Comparison of ENCODE assay signal across 18 cellular contexts in the genomic region with DNA sequence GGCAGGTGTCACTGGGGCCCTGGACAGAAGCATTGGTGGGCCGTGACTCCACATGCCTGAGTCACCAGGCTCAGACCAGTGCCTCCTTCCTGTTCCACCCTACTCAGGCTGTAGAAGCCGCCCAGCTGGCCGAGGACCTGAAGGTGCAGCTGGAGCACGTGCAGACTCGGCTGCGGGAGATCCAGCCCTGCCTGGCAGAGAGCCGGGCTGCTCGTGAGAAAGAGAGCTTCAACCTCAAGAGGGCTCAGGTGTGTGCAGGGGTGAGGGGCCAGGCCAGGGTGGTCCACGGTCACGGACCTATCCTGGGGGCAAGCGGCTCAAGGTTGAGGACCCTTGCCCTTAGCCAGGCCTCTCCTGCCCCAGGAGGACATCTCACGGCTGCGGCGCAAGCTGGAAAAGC. TPM values are rescaled to one million over a fixed set of nuclear protein-coding genes. Genes with fewer than 3 reads are reported as not detected.
DNase-seq lines count a peak whose midpoint lies in the region; ATAC-seq and TF ChIP-seq lines count a peak whose summit lies in the region.
"Had no signal": no experiment of that assay in that cellular context is flagged by ENCODE, and none has a peak within 500 bp of the region (broad histone marks: within the 10 kb centered on the region; RNA-seq: fewer than 3 reads in every experiment).

No MANE protein-coding gene starts in this region.

- H3K9me3 ChIP-seq in RWPE2 (ENCODE audit: severe bottlenecking) (no peaks in the 10 kb centered on the region), hepatocyte (ENCODE audit: low read depth) (no peaks in the 10 kb centered on the region)
- H3K9me3 ChIP-seq: SJCRH30 had no signal

- no peak overlapping the region for H3K4me3 Mint-ChIP-seq in activated CD8-positive, alpha-beta T cell treated with anti-CD3 and anti-CD28 coated beads, Interleukin-2, amount 10 ng/mL, durations not matched to agents 7 days and 5 days
- no peak overlapping the region for H3K4me3 Mint-ChIP-seq in activated CD8-positive, alpha-beta T cell treated with anti-CD3 and anti-CD28 coated beads for 36 hours
- H3K4me3 Mint-ChIP-seq in progenitor cell of endocrine pancreas (ENCODE audit: low read depth) (no peak overlapping the region), natural killer cell (no peak overlapping the region)
- H3K4me3 Mint-ChIP-seq: B cell had no signal

- intact Hi-C loops in activated CD8-positive, alpha-beta T cell treated with anti-CD3 and anti-CD28 coated beads for 36 hours (cut with micrococcal nuclease), result no loop called here
- intact Hi-C loops in natural killer cell (cut with micrococcal nuclease), result no loop called here

- no peak overlapping the region for H3K27ac ChIP-seq in RWPE2 (ENCODE audit: poor library complexity, severe bottlenecking)
- no peak overlapping the region for H3K27ac ChIP-seq in hepatocyte
- H3K27ac ChIP-seq: 22Rv1, SJCRH30 had no signal

- TF ChIP-seq CTCF in activated CD8-positive, alpha-beta T cell treated with anti-CD3 and anti-CD28 coated beads for 36 hours (IDR thresholded peaks at IDR 0.05), result no peak
- TF ChIP-seq CTCF in RWPE2 (IDR thresholded peaks at IDR 0.05; ENCODE audit: poor library complexity, severe bottlenecking), result no peak
- no peak for TF ChIP-seq CTCF in progenitor cell of endocrine pancreas (IDR thresholded peaks at IDR 0.05; ENCODE audit: unreplicated experiment)
- no peak for TF ChIP-seq CTCF in natural killer cell (IDR thresholded peaks at IDR 0.05)
- TF ChIP-seq CTCF in hepatocyte (IDR thresholded peaks at IDR 0.05; ENCODE audit: poor library complexity), result no peak

- no peak overlapping the region for H2AFZ ChIP-seq in hepatocyte

- H3K4me1 ChIP-seq in RWPE2 (ENCODE audit: insufficient read depth, poor library complexity, severe bottlenecking), result peaks cover 5% of the 10 kb centered on the region
- H3K4me1 ChIP-seq in hepatocyte (ENCODE audit: insufficient read depth), result peaks cover 11% of the 10 kb centered on the region

- no peak overlapping the region for H3K4me3 ChIP-seq in RWPE2 (ENCODE audit: severe bottlenecking)
- no peak overlapping the region for H3K4me3 ChIP-seq in hepatocyte
- H3K4me3 ChIP-seq: SJCRH30 had no signal

- CTCF ChIA-PET in activated CD8-positive, alpha-beta T cell treated with anti-CD3 and anti-CD28 coated beads, Interleukin-2, amount 10 ng/mL, durations not matched to agents 7 days and 5 days (lab: Charles Lee), result interaction anchor here (1.0 to 1.2 kb wide), 2 partner anchors 11 to 43 kb away, joined by 3 read pairs; no protein-coding TSS in a partner anchor
- CTCF ChIA-PET in activated CD8-positive, alpha-beta T cell treated with anti-CD3 and anti-CD28 coated beads for 36 hours (lab: Charles Lee), result interaction anchor here (1.2 kb wide), 1 partner anchor 10 kb away, joined by 3 read pairs; no protein-coding TSS in a partner anchor

- no peaks in the 10 kb centered on the region for H4K20me1 ChIP-seq in hepatocyte (ENCODE audit: insufficient read depth, poor library complexity, severe bottlenecking)

- H3K79me2 ChIP-seq in hepatocyte, result peaks cover 3% of the 10 kb centered on the region

- no peaks in the 10 kb centered on the region for H3K27me3 ChIP-seq in RWPE2 (ENCODE audit: insufficient read depth, poor library complexity, severe bottlenecking)
- H3K27me3 ChIP-seq in hepatocyte, result no peaks in the 10 kb centered on the region
- H3K27me3 ChIP-seq: SJCRH30 had no signal

- POLR2A ChIA-PET in activated CD8-positive, alpha-beta T cell treated with anti-CD3 and anti-CD28 coated beads, Interleukin-2, amount 10 ng/mL, durations not matched to agents 7 days and 5 days (lab: Charles Lee), result no interaction called here
- POLR2A ChIA-PET in activated CD8-positive, alpha-beta T cell treated with anti-CD3 and anti-CD28 coated beads for 36 hours (lab: Charles Lee), result interaction anchor here (0.5 to 1.4 kb wide), 5 partner anchors 12 to 404 kb away, joined by 3 to 6 read pairs (median 4); no protein-coding TSS in a partner anchor

- peaks cover 30% of the 10 kb centered on the region for H3K4me1 Mint-ChIP-seq in activated CD8-positive, alpha-beta T cell treated with anti-CD3 and anti-CD28 coated beads, Interleukin-2, amount 10 ng/mL, durations not matched to agents 7 days and 5 days (ENCODE audit: low read depth)
- H3K4me1 Mint-ChIP-seq in activated CD8-positive, alpha-beta T cell treated with anti-CD3 and anti-CD28 coated beads for 36 hours (ENCODE audit: low read depth), result peaks cover 17% of the 10 kb centered on the region
- peaks cover 6% of the 10 kb centered on the region for H3K4me1 Mint-ChIP-seq in progenitor cell of endocrine pancreas (ENCODE audit: low read depth)
- peaks cover 37 to 52% of the 10 kb centered on the region in 2 donors for H3K4me1 Mint-ChIP-seq in natural killer cell

- peak overlapping the region; percentile 53 for H3K27ac Mint-ChIP-seq in activated CD8-positive, alpha-beta T cell treated with anti-CD3 and anti-CD28 coated beads, Interleukin-2, amount 10 ng/mL, durations not matched to agents 7 days and 5 days
- no peak overlapping the region for H3K27ac Mint-ChIP-seq in activated CD8-positive, alpha-beta T cell treated with anti-CD3 and anti-CD28 coated beads for 36 hours
- peak overlapping the region; percentile 77 for H3K27ac Mint-ChIP-seq in progenitor cell of endocrine pancreas
- H3K27ac Mint-ChIP-seq in natural killer cell, result no peak overlapping the region
- H3K27ac Mint-ChIP-seq: B cell, H9 had no signal

- WGBS in hepatocyte (ENCODE audit: low lambda C conversion rate, missing lambda C conversion rate), result 96% methylated on average over 14 of the region's 14 CpGs

- no peak for DNase-seq in activated CD8-positive, alpha-beta T cell treated with anti-CD3 and anti-CD28 coated beads, Interleukin-2, amount 10 ng/mL, durations not matched to agents 7 days and 5 days
- no peak for DNase-seq in activated CD8-positive, alpha-beta T cell treated with anti-CD3 and anti-CD28 coated beads for 36 hours
- peak; percentile 44 for DNase-seq in RWPE2 (ENCODE audit: low spot score)
- no peak for DNase-seq in progenitor cell of endocrine pancreas (ENCODE audit: low spot score, unreplicated experiment)
- DNase-seq in natural killer cell, result no peak
- no peak for DNase-seq in hepatocyte (ENCODE audit: low spot score)
- DNase-seq: DMS53, EL, H9, NCI-H1105, NCI-H1694, NCI-H510A, NCI-H82, SJCRH30 had no signal

- H3K9me2 ChIP-seq in hepatocyte (replicated peaks; ENCODE audit: insufficient read depth), result no peaks in the 10 kb centered on the region

- H3K36me3 ChIP-seq in RWPE2 (ENCODE audit: low read depth), result peaks cover 57% of the 10 kb centered on the region
- H3K36me3 ChIP-seq in hepatocyte (replicated peaks; ENCODE audit: insufficient read depth, low read depth), result no peaks in the 10 kb centered on the region

- H3K36me3 Mint-ChIP-seq in activated CD8-positive, alpha-beta T cell treated with anti-CD3 and anti-CD28 coated beads, Interleukin-2, amount 10 ng/mL, durations not matched to agents 7 days and 5 days (ENCODE audit: low read depth), result peaks cover 66% of the 10 kb centered on the region
- peaks cover 44% of the 10 kb centered on the region for H3K36me3 Mint-ChIP-seq in activated CD8-positive, alpha-beta T cell treated with anti-CD3 and anti-CD28 coated beads for 36 hours (ENCODE audit: low read depth)
- H3K36me3 Mint-ChIP-seq in progenitor cell of endocrine pancreas (ENCODE audit: insufficient read depth) (peaks cover 17% of the 10 kb centered on the region), natural killer cell (peaks cover 20% of the 10 kb centered on the region)

- H3K27me3 Mint-ChIP-seq in activated CD8-positive, alpha-beta T cell treated with anti-CD3 and anti-CD28 coated beads, Interleukin-2, amount 10 ng/mL, durations not matched to agents 7 days and 5 days (ENCODE audit: low read depth), result no peaks in the 10 kb centered on the region
- H3K27me3 Mint-ChIP-seq in activated CD8-positive, alpha-beta T cell treated with anti-CD3 and anti-CD28 coated beads for 36 hours, result no peaks in the 10 kb centered on the region
- H3K27me3 Mint-ChIP-seq in progenitor cell of endocrine pancreas, result no peaks in the 10 kb centered on the region
- H3K27me3 Mint-ChIP-seq in natural killer cell (ENCODE audit: low read depth in 2 of 2), result peaks cover 0 to 2% of the 10 kb centered on the region in 2 donors

- H3K4me2 ChIP-seq in hepatocyte, result no peak overlapping the region

- no peaks in the 10 kb centered on the region for H3K9me3 Mint-ChIP-seq in activated CD8-positive, alpha-beta T cell treated with anti-CD3 and anti-CD28 coated beads, Interleukin-2, amount 10 ng/mL, durations not matched to agents 7 days and 5 days (ENCODE audit: insufficient read depth)
- H3K9me3 Mint-ChIP-seq in activated CD8-positive, alpha-beta T cell treated with anti-CD3 and anti-CD28 coated beads for 36 hours, result no peaks in the 10 kb centered on the region
- H3K9me3 Mint-ChIP-seq in progenitor cell of endocrine pancreas (ENCODE audit: low read depth), result no peaks in the 10 kb centered on the region
- no peaks in the 10 kb centered on the region for H3K9me3 Mint-ChIP-seq in natural killer cell
- H3K9me3 Mint-ChIP-seq: H9 had no signal

- ATAC-seq in activated CD8-positive, alpha-beta T cell treated with anti-CD3 and anti-CD28 coated beads, Interleukin-2, amount 10 ng/mL, durations not matched to agents 7 days and 5 days, result no peak
- no peak for ATAC-seq in activated CD8-positive, alpha-beta T cell treated with anti-CD3 and anti-CD28 coated beads for 36 hours
- ATAC-seq in RWPE2 (ENCODE audit: low read depth) (no peak), esophagus mucosa (peak; percentile 61), HG02759 (IDR thresholded peaks at IDR 0.05; ENCODE audit: unreplicated experiment) (no peak), natural killer cell (no peak)

RNA-seq across cellular contexts. Expression of a gene that starts 9.6 kb away (rescaled TPM):
- total RNA-seq in activated CD8-positive, alpha-beta T cell treated with anti-CD3 and anti-CD28 coated beads, Interleukin-2, amount 10 ng/mL, durations not matched to agents 7 days and 5 days, result 100 to 1,000 TPM; 100 to 102 TPM
- 10 to 100 TPM; 63.2 to 68.1 TPM for total RNA-seq in activated CD8-positive, alpha-beta T cell treated with anti-CD3 and anti-CD28 coated beads for 36 hours
- 56.8 TPM for total RNA-seq in esophagus mucosa
- 137 and 155 TPM in 2 replicates for total RNA-seq in progenitor cell of endocrine pancreas
- 100 to 1,000 TPM; 153 to 167 (median 161) TPM for total RNA-seq in natural killer cell
- 63.5 and 75.3 TPM in 2 replicates for total RNA-seq in hepatocyte
- polyA plus RNA-seq in hepatocyte, result 70.4 and 75.6 TPM in 2 replicates

RNA-seq across cellular contexts. Expression of a gene that starts 9.9 kb away (rescaled TPM):
- 1 to 10 TPM; 4.4 to 4.8 TPM for total RNA-seq in activated CD8-positive, alpha-beta T cell treated with anti-CD3 and anti-CD28 coated beads, Interleukin-2, amount 10 ng/mL, durations not matched to agents 7 days and 5 days
- total RNA-seq in activated CD8-positive, alpha-beta T cell treated with anti-CD3 and anti-CD28 coated beads for 36 hours, result 1 to 10 TPM; 3.8 to 3.9 TPM
- total RNA-seq in esophagus mucosa (2.2 TPM), progenitor cell of endocrine pancreas (19.3 and 22.2 TPM in 2 replicates), natural killer cell (1 to 10 TPM; 3.4 to 5.1 (median 4.9) TPM), hepatocyte (1.3 and 5.0 TPM in 2 replicates)
- 4.2 and 6.1 TPM in 2 replicates for polyA plus RNA-seq in hepatocyte

RNA-seq across cellular contexts. Expression of a gene that starts 15.3 kb away (rescaled TPM):
- 1 to 10 TPM; 1.7 to 1.9 TPM for total RNA-seq in activated CD8-positive, alpha-beta T cell treated with anti-CD3 and anti-CD28 coated beads, Interleukin-2, amount 10 ng/mL, durations not matched to agents 7 days and 5 days
- total RNA-seq in activated CD8-positive, alpha-beta T cell treated with anti-CD3 and anti-CD28 coated beads for 36 hours, result 1 to 10 TPM; 2.8 to 3.2 TPM
- total RNA-seq in esophagus mucosa (4.7 TPM), progenitor cell of endocrine pancreas (33.0 and 35.0 TPM in 2 replicates), natural killer cell (1 to 10 TPM in 2 of 3 donors, under 1 TPM in 1; 0.96 to 1.9 (median 1.8) TPM), hepatocyte (12.2 and 15.6 TPM in 2 replicates)
- polyA plus RNA-seq in hepatocyte, result 7.7 and 8.7 TPM in 2 replicates

RNA-seq across cellular contexts. Expression of a gene that starts 23.5 kb away (rescaled TPM):
- 10 to 100 TPM; 42.1 to 43.7 TPM for total RNA-seq in activated CD8-positive, alpha-beta T cell treated with anti-CD3 and anti-CD28 coated beads, Interleukin-2, amount 10 ng/mL, durations not matched to agents 7 days and 5 days
- 10 to 100 TPM; 27.8 to 30.3 TPM for total RNA-seq in activated CD8-positive, alpha-beta T cell treated with anti-CD3 and anti-CD28 coated beads for 36 hours
- 16.9 TPM for total RNA-seq in esophagus mucosa
- total RNA-seq in progenitor cell of endocrine pancreas, result 53.5 and 61.8 TPM in 2 replicates
- 10 to 100 TPM; 50.5 to 86.1 (median 64.8) TPM for total RNA-seq in natural killer cell
- total RNA-seq in hepatocyte, result 27.5 and 28.0 TPM in 2 replicates
- polyA plus RNA-seq in hepatocyte, result 39.5 and 45.6 TPM in 2 replicates

Comparison
In these comparisons a context has a peak if more than half of its experiments do, and no peak if none do; other contexts are left out.
1. H3K27ac Mint-ChIP-seq: peak in activated CD8-positive, alpha-beta T cell treated with anti-CD3 and anti-CD28 coated beads, Interleukin-2, amount 10 ng/mL, durations not matched to agents 7 days and 5 days (single experiment) and progenitor cell of endocrine pancreas (single experiment); none in activated CD8-positive, alpha-beta T cell treated with anti-CD3 and anti-CD28 coated beads for 36 hours (single experiment) and natural killer cell (0 of 2).